ENCODE assay signal across 1 cellular context in the genomic region with DNA sequence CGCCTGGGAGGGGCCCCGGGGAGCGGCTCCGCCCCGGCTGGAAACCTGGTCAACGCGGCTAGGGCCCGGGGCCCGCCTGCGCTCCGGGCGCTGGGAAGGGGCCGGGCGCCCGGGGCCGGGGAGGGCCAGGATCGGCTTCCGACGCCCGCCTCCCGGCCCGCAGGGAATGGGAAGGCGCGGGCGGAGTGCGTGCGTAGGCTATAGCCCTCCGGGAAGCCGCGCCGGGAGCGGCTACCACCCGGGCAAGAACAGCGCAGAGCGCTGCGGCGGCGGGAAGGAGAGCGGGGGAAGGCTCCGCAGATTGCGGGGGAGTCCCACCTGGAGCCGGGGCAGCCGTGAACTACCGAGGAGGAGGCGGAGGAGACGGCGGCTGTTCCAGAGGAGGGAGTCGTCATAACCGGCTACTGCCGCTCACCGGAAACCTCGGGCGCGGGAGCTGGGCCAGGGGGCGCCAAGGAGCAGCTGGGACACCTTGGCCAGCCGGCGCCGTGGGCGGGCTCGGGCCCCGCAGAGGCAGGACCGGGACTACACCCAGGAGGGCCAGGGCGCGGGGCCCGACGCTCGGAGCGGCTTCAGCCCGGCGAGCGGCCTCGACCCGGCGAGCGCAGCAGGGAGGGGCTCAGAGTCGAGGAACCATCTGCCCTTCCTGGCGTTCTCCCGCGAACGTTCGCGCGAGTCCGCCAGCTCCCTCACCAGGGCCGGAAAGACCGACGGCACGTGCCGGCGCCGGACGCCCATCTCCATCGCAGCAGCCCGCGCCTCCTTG.
A peak's percentile ranks its signal among the peaks of the same experiment; 100 is the strongest.
TF ChIP-seq lines count a peak whose summit lies in the region.

EOGT (minus strand) TSS at position 429 of the 766 bp plus-strand sequence. CDS start 3,838 bp downstream, outside the sequence.

TF ChIP-seq in K562, 482 proteins besides CTCF, POLR2A, EP300 and RAD21 (continued from another document and continues in another):
- TF ChIP-seq, protein P1, sequence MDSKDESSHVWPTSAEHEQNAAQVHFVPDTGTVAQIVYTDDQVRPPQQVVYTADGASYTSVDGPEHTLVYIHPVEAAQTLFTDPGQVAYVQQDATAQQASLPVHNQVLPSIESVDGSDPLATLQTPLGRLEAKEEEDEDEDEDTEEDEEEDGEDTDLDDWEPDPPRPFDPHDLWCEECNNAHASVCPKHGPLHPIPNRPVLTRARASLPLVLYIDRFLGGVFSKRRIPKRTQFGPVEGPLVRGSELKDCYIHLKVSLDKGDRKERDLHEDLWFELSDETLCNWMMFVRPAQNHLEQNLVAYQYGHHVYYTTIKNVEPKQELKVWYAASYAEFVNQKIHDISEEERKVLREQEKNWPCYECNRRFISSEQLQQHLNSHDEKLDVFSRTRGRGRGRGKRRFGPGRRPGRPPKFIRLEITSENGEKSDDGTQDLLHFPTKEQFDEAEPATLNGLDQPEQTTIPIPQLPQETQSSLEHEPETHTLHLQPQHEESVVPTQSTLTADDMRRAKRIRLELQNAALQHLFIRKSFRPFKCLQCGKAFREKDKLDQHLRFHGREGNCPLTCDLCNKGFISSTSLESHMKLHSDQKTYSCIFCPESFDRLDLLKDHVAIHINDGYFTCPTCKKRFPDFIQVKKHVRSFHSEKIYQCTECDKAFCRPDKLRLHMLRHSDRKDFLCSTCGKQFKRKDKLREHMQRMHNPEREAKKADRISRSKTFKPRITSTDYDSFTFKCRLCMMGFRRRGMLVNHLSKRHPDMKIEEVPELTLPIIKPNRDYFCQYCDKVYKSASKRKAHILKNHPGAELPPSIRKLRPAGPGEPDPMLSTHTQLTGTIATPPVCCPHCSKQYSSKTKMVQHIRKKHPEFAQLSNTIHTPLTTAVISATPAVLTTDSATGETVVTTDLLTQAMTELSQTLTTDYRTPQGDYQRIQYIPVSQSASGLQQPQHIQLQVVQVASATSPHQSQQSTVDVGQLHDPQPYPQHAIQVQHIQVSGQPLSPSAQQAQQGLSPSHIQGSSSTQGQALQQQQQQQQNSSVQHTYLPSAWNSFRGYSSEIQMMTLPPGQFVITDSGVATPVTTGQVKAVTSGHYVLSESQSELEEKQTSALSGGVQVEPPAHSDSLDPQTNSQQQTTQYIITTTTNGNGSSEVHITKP (IDR thresholded peaks at IDR 0.05; ENCODE audit: partially characterized antibody): no peak
- peak; percentile 66 for TF ChIP-seq SUPT5H (IDR thresholded peaks at IDR 0.05)
- TF ChIP-seq DIDO1 (tag; IDR thresholded peaks at IDR 0.05; ENCODE audit: low read depth): 0 out of 2 replicates have a peak, but pooled peaks have one; percentile 48
- no peak for TF ChIP-seq HDAC3 (IDR thresholded peaks at IDR 0.05; ENCODE audit: borderline replicate concordance, partially characterized antibody)
- no peak for TF ChIP-seq PYGO2 (tag; IDR thresholded peaks at IDR 0.05)
- TF ChIP-seq ZNF444 (CRISPR knock-in tag; IDR thresholded peaks at IDR 0.05): no peak
- TF ChIP-seq TAF15 (IDR thresholded peaks at IDR 0.05; ENCODE audit: low read depth, low read length): no peak
- TF ChIP-seq, protein P2, sequence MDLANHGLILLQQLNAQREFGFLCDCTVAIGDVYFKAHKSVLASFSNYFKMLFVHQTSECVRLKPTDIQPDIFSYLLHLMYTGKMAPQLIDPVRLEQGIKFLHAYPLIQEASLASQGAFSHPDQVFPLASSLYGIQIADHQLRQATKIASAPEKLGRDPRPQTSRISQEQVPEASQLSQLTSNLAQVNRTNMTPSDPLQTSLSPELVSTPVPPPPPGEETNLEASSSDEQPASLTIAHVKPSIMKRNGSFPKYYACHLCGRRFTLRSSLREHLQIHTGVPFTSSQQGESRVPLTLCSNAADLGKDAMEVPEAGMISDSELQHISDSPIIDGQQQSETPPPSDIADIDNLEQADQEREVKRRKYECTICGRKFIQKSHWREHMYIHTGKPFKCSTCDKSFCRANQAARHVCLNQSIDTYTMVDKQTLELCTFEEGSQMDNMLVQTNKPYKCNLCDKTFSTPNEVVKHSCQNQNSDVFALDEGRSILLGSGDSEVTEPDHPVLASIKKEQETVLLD (IDR thresholded peaks at IDR 0.05): no peak
- peak; percentile 17; the same call in 1 of the 2 replicates for TF ChIP-seq RAD51 (IDR thresholded peaks at IDR 0.05; ENCODE audit: borderline replicate concordance, low read depth)
- TF ChIP-seq POLR2B (IDR thresholded peaks at IDR 0.05; ENCODE audit: low read depth, partially characterized antibody): no peak
- TF ChIP-seq, protein P3, sequence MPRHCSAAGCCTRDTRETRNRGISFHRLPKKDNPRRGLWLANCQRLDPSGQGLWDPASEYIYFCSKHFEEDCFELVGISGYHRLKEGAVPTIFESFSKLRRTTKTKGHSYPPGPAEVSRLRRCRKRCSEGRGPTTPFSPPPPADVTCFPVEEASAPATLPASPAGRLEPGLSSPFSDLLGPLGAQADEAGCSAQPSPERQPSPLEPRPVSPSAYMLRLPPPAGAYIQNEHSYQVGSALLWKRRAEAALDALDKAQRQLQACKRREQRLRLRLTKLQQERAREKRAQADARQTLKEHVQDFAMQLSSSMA (CRISPR knock-in tag; IDR thresholded peaks at IDR 0.05): no peak
- TF ChIP-seq SIRT6 (IDR thresholded peaks at IDR 0.05; ENCODE audit: low read depth, low read length): no peak
- TF ChIP-seq, protein P4, sequence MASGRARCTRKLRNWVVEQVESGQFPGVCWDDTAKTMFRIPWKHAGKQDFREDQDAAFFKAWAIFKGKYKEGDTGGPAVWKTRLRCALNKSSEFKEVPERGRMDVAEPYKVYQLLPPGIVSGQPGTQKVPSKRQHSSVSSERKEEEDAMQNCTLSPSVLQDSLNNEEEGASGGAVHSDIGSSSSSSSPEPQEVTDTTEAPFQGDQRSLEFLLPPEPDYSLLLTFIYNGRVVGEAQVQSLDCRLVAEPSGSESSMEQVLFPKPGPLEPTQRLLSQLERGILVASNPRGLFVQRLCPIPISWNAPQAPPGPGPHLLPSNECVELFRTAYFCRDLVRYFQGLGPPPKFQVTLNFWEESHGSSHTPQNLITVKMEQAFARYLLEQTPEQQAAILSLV (tag; IDR thresholded peaks at IDR 0.05): no peak
- no peak for TF ChIP-seq NR3C1 (CRISPR knock-in tag; IDR thresholded peaks at IDR 0.05)
- peak; percentile 36; the same call in 1 of the 2 replicates for TF ChIP-seq SP1 (CRISPR knock-in tag; IDR thresholded peaks at IDR 0.05)
- TF ChIP-seq TCF3 (CRISPR knock-in tag; IDR thresholded peaks at IDR 0.05): no peak
- TF ChIP-seq ZBTB7A (IDR thresholded peaks at IDR 0.05; ENCODE audit: borderline replicate concordance, control insufficient read depth, low read depth, low read length): peak; percentile 36; the same call in 1 of the 2 replicates
- no peak for TF ChIP-seq MAFF (IDR thresholded peaks at IDR 0.05; ENCODE audit: low read length)
- TF ChIP-seq ZNF318 (IDR thresholded peaks at IDR 0.05; ENCODE audit: borderline replicate concordance in 1 of 2, low read depth in 1 of 2): no peak
- TF ChIP-seq, protein P5, sequence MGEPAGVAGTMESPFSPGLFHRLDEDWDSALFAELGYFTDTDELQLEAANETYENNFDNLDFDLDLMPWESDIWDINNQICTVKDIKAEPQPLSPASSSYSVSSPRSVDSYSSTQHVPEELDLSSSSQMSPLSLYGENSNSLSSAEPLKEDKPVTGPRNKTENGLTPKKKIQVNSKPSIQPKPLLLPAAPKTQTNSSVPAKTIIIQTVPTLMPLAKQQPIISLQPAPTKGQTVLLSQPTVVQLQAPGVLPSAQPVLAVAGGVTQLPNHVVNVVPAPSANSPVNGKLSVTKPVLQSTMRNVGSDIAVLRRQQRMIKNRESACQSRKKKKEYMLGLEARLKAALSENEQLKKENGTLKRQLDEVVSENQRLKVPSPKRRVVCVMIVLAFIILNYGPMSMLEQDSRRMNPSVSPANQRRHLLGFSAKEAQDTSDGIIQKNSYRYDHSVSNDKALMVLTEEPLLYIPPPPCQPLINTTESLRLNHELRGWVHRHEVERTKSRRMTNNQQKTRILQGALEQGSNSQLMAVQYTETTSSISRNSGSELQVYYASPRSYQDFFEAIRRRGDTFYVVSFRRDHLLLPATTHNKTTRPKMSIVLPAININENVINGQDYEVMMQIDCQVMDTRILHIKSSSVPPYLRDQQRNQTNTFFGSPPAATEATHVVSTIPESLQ (CRISPR knock-in tag; IDR thresholded peaks at IDR 0.05): no peak; the same call in 1 of the 2 replicates
- TF ChIP-seq ZNF197 (CRISPR knock-in tag; IDR thresholded peaks at IDR 0.05; ENCODE audit: low read depth): no peak
- TF ChIP-seq CTBP1 (IDR thresholded peaks at IDR 0.05; ENCODE audit: borderline replicate concordance): peak; percentile 91
- TF ChIP-seq CEBPB (tag; IDR thresholded peaks at IDR 0.05): no peak
- TF ChIP-seq ZNF217 (CRISPR knock-in tag; IDR thresholded peaks at IDR 0.05): no peak
- TF ChIP-seq HMG20B (CRISPR knock-in tag; IDR thresholded peaks at IDR 0.05): no peak
- peak; percentile 25; the same call in 1 of the 2 replicates for TF ChIP-seq E2F1 (CRISPR knock-in tag; IDR thresholded peaks at IDR 0.05)
- TF ChIP-seq RUNX1 (IDR thresholded peaks at IDR 0.05; ENCODE audit: low read depth): no peak
- no peak for TF ChIP-seq XRCC4 (IDR thresholded peaks at IDR 0.05; ENCODE audit: extremely low read depth, insufficient read depth, insufficient read length)
- TF ChIP-seq GATA2 (CRISPR knock-in tag; IDR thresholded peaks at IDR 0.05): no peak
- TF ChIP-seq SIN3A (IDR thresholded peaks at IDR 0.05; ENCODE audit: borderline replicate concordance in 2 of 2, control insufficient read depth in 1 of 2, low read depth in 2 of 2, low read length in 2 of 2): peak in 1 of 2 experiments; percentile 28; a peak in 1 of 4 replicates
- no peak for TF ChIP-seq ZNF354B (CRISPR knock-in tag; IDR thresholded peaks at IDR 0.05)
- TF ChIP-seq FOXA3 (CRISPR knock-in tag; conservative IDR thresholded peaks at IDR 0.05 in 1 of 2, IDR thresholded peaks at IDR 0.05 in 1 of 2): no peak
- no peak for TF ChIP-seq MBD2 (IDR thresholded peaks at IDR 0.05; ENCODE audit: borderline replicate concordance, low read depth)
- no peak for TF ChIP-seq MIER1 (IDR thresholded peaks at IDR 0.05; ENCODE audit: low read depth)
- TF ChIP-seq RBFOX2 (IDR thresholded peaks at IDR 0.05; ENCODE audit: low read depth, low read length): peak; percentile 92
- no peak for TF ChIP-seq GTF2B (IDR thresholded peaks at IDR 0.05; ENCODE audit: extremely low read depth, insufficient read length)
